In genomic region chr1:99763956-99764355, GRCh38 we compare ENCODE assay signal across 18 cellular contexts. TPM values are rescaled to one million over a fixed set of nuclear protein-coding genes. Genes with fewer than 3 reads are reported as not detected.
DNase-seq lines count a peak whose midpoint lies in the region; ATAC-seq and TF ChIP-seq lines count a peak whose summit lies in the region.
"Had no signal": no experiment of that assay in that cellular context is flagged by ENCODE, and none has a peak within 500 bp of the region (broad histone marks: within the 10 kb centered on the region; RNA-seq: fewer than 3 reads in every experiment).

No MANE protein-coding gene starts in this region.

- H3K4me3 Mint-ChIP-seq in Calu3 (ENCODE audit: low read depth, unreplicated experiment) = peak overlapping the region; percentile 85
- no peak overlapping the region for H3K4me3 Mint-ChIP-seq in activated naive CD8-positive, alpha-beta T cell treated with anti-CD3 and anti-CD28 coated beads, Interleukin-2, amount 50 U/mL, for 24 hours
- H3K4me3 Mint-ChIP-seq in activated CD8-positive, alpha-beta T cell treated with anti-CD3 and anti-CD28 coated beads, Interleukin-2, amount 10 ng/mL, durations not matched to agents 7 days and 5 days = no peak overlapping the region
- H3K4me3 Mint-ChIP-seq: activated naive CD8-positive, alpha-beta T cell treated with anti-CD3 and anti-CD28 coated beads for 36 hours; activated T-helper 1 cell treated with anti-CD3 and anti-CD28 coated beads, Interleukin-12 subunit alpha, Interleukin-12 subunit beta, Interleukin-2, Interleukin-4 antibody, amounts not matched to agents 30 ng/mL and 10 ng/mL and 1 ng/mL, durations not matched to agents 14 hours and 24 hours and 36 hours; WTC11 had no signal

- H3K9ac ChIP-seq in PC-3 (ENCODE audit: low read length) (no peak overlapping the region), liver (ENCODE audit: low read depth in 1 of 2, low read length in 2 of 2) (peak overlapping the region in 1 of 2 donors; percentile 99)

- peaks cover under 1% of the 10 kb centered on the region for H3K9me3 Mint-ChIP-seq in Calu3 (ENCODE audit: low read depth, unreplicated experiment)
- H3K9me3 Mint-ChIP-seq in activated naive CD8-positive, alpha-beta T cell treated with anti-CD3 and anti-CD28 coated beads, Interleukin-2, amount 50 U/mL, for 24 hours = no peaks in the 10 kb centered on the region
- no peaks in the 10 kb centered on the region for H3K9me3 Mint-ChIP-seq in activated CD8-positive, alpha-beta T cell treated with anti-CD3 and anti-CD28 coated beads, Interleukin-2, amount 10 ng/mL, durations not matched to agents 7 days and 5 days (ENCODE audit: insufficient read depth)
- H3K9me3 Mint-ChIP-seq: activated T-helper 1 cell treated with anti-CD3 and anti-CD28 coated beads, Interleukin-12 subunit alpha, Interleukin-12 subunit beta, Interleukin-2, Interleukin-4 antibody, amounts not matched to agents 30 ng/mL and 10 ng/mL and 1 ng/mL, durations not matched to agents 14 hours and 24 hours and 36 hours had no signal

- H3K79me2 ChIP-seq in PC-3 (ENCODE audit: low read length) = peaks cover 31% of the 10 kb centered on the region

- H3K36me3 Mint-ChIP-seq in Calu3 (ENCODE audit: insufficient read depth, unreplicated experiment) = peaks cover 26% of the 10 kb centered on the region
- H3K36me3 Mint-ChIP-seq in activated naive CD8-positive, alpha-beta T cell treated with anti-CD3 and anti-CD28 coated beads, Interleukin-2, amount 50 U/mL, for 24 hours (ENCODE audit: low read depth) = no peaks in the 10 kb centered on the region
- H3K36me3 Mint-ChIP-seq in activated CD8-positive, alpha-beta T cell treated with anti-CD3 and anti-CD28 coated beads, Interleukin-2, amount 10 ng/mL, durations not matched to agents 7 days and 5 days (ENCODE audit: low read depth) = peaks cover 3% of the 10 kb centered on the region

- no peak overlapping the region for H3K27ac ChIP-seq in PC-3 (ENCODE audit: low read length)
- H3K27ac ChIP-seq in liver (ENCODE audit: low read depth in 1 of 2, low read length in 2 of 2) = peak overlapping the region; percentile 79 to 81

- no peaks in the 10 kb centered on the region for H3F3A ChIP-seq in PC-3 (ENCODE audit: low read length, unreplicated experiment)

- CTCF ChIA-PET in Calu3 (lab: Charles Lee) = no interaction called here
- CTCF ChIA-PET in PC-3 (lab: Charles Lee) = no interaction called here
- CTCF ChIA-PET in activated CD8-positive, alpha-beta T cell treated with anti-CD3 and anti-CD28 coated beads, Interleukin-2, amount 10 ng/mL, durations not matched to agents 7 days and 5 days (lab: Charles Lee) = no interaction called here

- POLR2A ChIA-PET in PC-3 (lab: Charles Lee; ENCODE audit: unreplicated experiment) = no interaction called here
- POLR2A ChIA-PET in activated CD8-positive, alpha-beta T cell treated with anti-CD3 and anti-CD28 coated beads, Interleukin-2, amount 10 ng/mL, durations not matched to agents 7 days and 5 days (lab: Charles Lee) = no interaction called here

- peaks cover 17% of the 10 kb centered on the region for H3K4me1 ChIP-seq in PC-3 (ENCODE audit: insufficient read depth, low read length)
- H3K4me1 ChIP-seq in liver (ENCODE audit: control insufficient read depth in 4 of 4, insufficient read depth in 4 of 4, low read length in 3 of 4) = peaks cover 8 to 36% (median 22%) of the 10 kb centered on the region in 4 donors

- H2AFZ ChIP-seq in PC-3 (ENCODE audit: low read length) = no peak overlapping the region

- TF ChIP-seq CTCF in Calu3 (IDR thresholded peaks at IDR 0.05; ENCODE audit: unreplicated experiment) (no peak), PC-3 (conservative IDR thresholded peaks at IDR 0.05; ENCODE audit: low read depth, low read length) (no peak), liver (IDR thresholded peaks at IDR 0.05; ENCODE audit: low read depth, low read length, missing input control) (no peak)

- H3K9me2 ChIP-seq in PC-3 (replicated peaks; ENCODE audit: low read length) = no peaks in the 10 kb centered on the region

- H3K4me3 ChIP-seq in PC-3 (ENCODE audit: low read length) = no peak overlapping the region
- peak overlapping the region; percentile 34 to 75 (median 73) for H3K4me3 ChIP-seq in liver (ENCODE audit: low read depth in 1 of 3, low read length in 3 of 3)

- BruUV-seq in Calu3 (replicated peaks; lab: Mats Ljungman, UMichigan) (no TSS peak), PC-3 (replicated peaks; lab: Mats Ljungman, UMichigan) (no TSS peak)

- no peaks in the 10 kb centered on the region for H3K27me3 ChIP-seq in PC-3 (ENCODE audit: low read length)
- no peaks in the 10 kb centered on the region for H3K27me3 ChIP-seq in liver (ENCODE audit: control insufficient read depth in 4 of 4, insufficient read depth in 4 of 4, low read length in 3 of 4)

- DNase-seq in Calu3 = no peak
- DNase-seq in PC-3 = no peak
- no peak for DNase-seq in activated naive CD8-positive, alpha-beta T cell treated with anti-CD3 and anti-CD28 coated beads, Interleukin-2, amount 50 U/mL, for 24 hours
- DNase-seq in activated CD8-positive, alpha-beta T cell treated with anti-CD3 and anti-CD28 coated beads, Interleukin-2, amount 10 ng/mL, durations not matched to agents 7 days and 5 days = no peak
- DNase-seq in activated effector memory CD4-positive, alpha-beta T cell treated with anti-CD3 and anti-CD28 coated beads, Interleukin-2, amount 50 U/mL, for 16 hours = no peak
- DNase-seq: activated naive CD8-positive, alpha-beta T cell treated with anti-CD3 and anti-CD28 coated beads for 36 hours; DMS53; islet precursor cell; NCI-H1105; NCI-H2081; NCI-H226; SHP77; stimulated activated CD4-positive, alpha-beta T cell treated with anti-CD3 and anti-CD28 coated beads, Interleukin-2, amount 100 ng/mL, for 24 hours had no signal

- intact Hi-C loops in Calu3 (cut with micrococcal nuclease; ENCODE audit: unreplicated experiment) (no loop called here), PC-3 (cut with micrococcal nuclease) (no loop called here)

- H3K9me3 ChIP-seq in PC-3 (ENCODE audit: low read length) (no peaks in the 10 kb centered on the region), liver (ENCODE audit: control insufficient read depth in 4 of 4, low read length in 3 of 4) (no peaks in the 10 kb centered on the region)

- H3K27me3 Mint-ChIP-seq in Calu3 (ENCODE audit: unreplicated experiment) = no peaks in the 10 kb centered on the region
- no peaks in the 10 kb centered on the region for H3K27me3 Mint-ChIP-seq in activated naive CD8-positive, alpha-beta T cell treated with anti-CD3 and anti-CD28 coated beads, Interleukin-2, amount 50 U/mL, for 24 hours
- H3K27me3 Mint-ChIP-seq in activated CD8-positive, alpha-beta T cell treated with anti-CD3 and anti-CD28 coated beads, Interleukin-2, amount 10 ng/mL, durations not matched to agents 7 days and 5 days (ENCODE audit: low read depth) = peaks cover 8% of the 10 kb centered on the region

- peak overlapping the region; percentile 69 for H3K4me2 ChIP-seq in PC-3 (ENCODE audit: low read length)

- H3K36me3 ChIP-seq in PC-3 (ENCODE audit: low read depth, low read length) = 0 out of 2 replicates have a peak, but pooled peaks cover 9% of the 10 kb centered on the region
- no peaks in the 10 kb centered on the region for H3K36me3 ChIP-seq in liver (ENCODE audit: control insufficient read depth in 4 of 4, insufficient read depth in 3 of 4, low read depth in 1 of 4, low read length in 3 of 4)

- WGBS in liver = 45% methylated on average over 2 of the region's 2 CpGs

- no peaks in the 10 kb centered on the region for H4K20me1 ChIP-seq in PC-3 (ENCODE audit: low read length)

- H3K4me1 Mint-ChIP-seq in Calu3 (ENCODE audit: low read depth, unreplicated experiment) = peaks cover 31% of the 10 kb centered on the region
- peaks cover 8% of the 10 kb centered on the region for H3K4me1 Mint-ChIP-seq in activated naive CD8-positive, alpha-beta T cell treated with anti-CD3 and anti-CD28 coated beads, Interleukin-2, amount 50 U/mL, for 24 hours
- peaks cover 21% of the 10 kb centered on the region for H3K4me1 Mint-ChIP-seq in activated CD8-positive, alpha-beta T cell treated with anti-CD3 and anti-CD28 coated beads, Interleukin-2, amount 10 ng/mL, durations not matched to agents 7 days and 5 days (ENCODE audit: low read depth)

- ATAC-seq in PC-3 (no peak), esophagus mucosa (peak; percentile 38), HG02763 (IDR thresholded peaks at IDR 0.05; ENCODE audit: unreplicated experiment) (no peak)
- no peak for ATAC-seq in activated naive CD8-positive, alpha-beta T cell treated with anti-CD3 and anti-CD28 coated beads, Interleukin-2, amount 50 U/mL, for 24 hours
- no peak for ATAC-seq in activated CD8-positive, alpha-beta T cell treated with anti-CD3 and anti-CD28 coated beads, Interleukin-2, amount 10 ng/mL, durations not matched to agents 7 days and 5 days
- ATAC-seq: WTC11 had no signal

- TF ChIP-seq RAD21 in liver (IDR thresholded peaks at IDR 0.05) = no peak

- H3K27ac Mint-ChIP-seq in Calu3 (ENCODE audit: unreplicated experiment) = no peak overlapping the region
- H3K27ac Mint-ChIP-seq in activated naive CD8-positive, alpha-beta T cell treated with anti-CD3 and anti-CD28 coated beads, Interleukin-2, amount 50 U/mL, for 24 hours = no peak overlapping the region
- H3K27ac Mint-ChIP-seq in activated CD8-positive, alpha-beta T cell treated with anti-CD3 and anti-CD28 coated beads, Interleukin-2, amount 10 ng/mL, durations not matched to agents 7 days and 5 days = no peak overlapping the region
- H3K27ac Mint-ChIP-seq: activated naive CD8-positive, alpha-beta T cell treated with anti-CD3 and anti-CD28 coated beads for 36 hours; activated T-helper 1 cell treated with anti-CD3 and anti-CD28 coated beads, Interleukin-12 subunit alpha, Interleukin-12 subunit beta, Interleukin-2, Interleukin-4 antibody, amounts not matched to agents 30 ng/mL and 10 ng/mL and 1 ng/mL, durations not matched to agents 14 hours and 24 hours and 36 hours; WTC11 had no signal

TF ChIP-seq in liver, 16 proteins besides CTCF, POLR2A, EP300 and RAD21 (continues in another document):
- no peak for TF ChIP-seq RXRA (IDR thresholded peaks at IDR 0.05)

RNA-seq across cellular contexts. Expression of gene FRRS1, which starts 2.5 kb away (rescaled TPM):
- total RNA-seq in Calu3 (2022) (39.1 and 46.5 TPM in 2 replicates), PC-3 (2014; rRNA removed) (14.5 and 16.3 TPM in 2 replicates), esophagus mucosa (30.7 TPM), liver (10 to 100 TPM; 49.2 to 87.4 TPM)
- polyA plus RNA-seq in liver = 10 to 100 TPM in 1 of 2 donors, 1 to 10 TPM in 1; 2.7 to 11.5 TPM
- 1 to 10 TPM; 4.7 to 5.0 TPM for total RNA-seq in activated CD8-positive, alpha-beta T cell treated with anti-CD3 and anti-CD28 coated beads, Interleukin-2, amount 10 ng/mL, durations not matched to agents 7 days and 5 days
